Comparison of ENCODE assay signal across 2 cellular contexts in the genomic region with DNA sequence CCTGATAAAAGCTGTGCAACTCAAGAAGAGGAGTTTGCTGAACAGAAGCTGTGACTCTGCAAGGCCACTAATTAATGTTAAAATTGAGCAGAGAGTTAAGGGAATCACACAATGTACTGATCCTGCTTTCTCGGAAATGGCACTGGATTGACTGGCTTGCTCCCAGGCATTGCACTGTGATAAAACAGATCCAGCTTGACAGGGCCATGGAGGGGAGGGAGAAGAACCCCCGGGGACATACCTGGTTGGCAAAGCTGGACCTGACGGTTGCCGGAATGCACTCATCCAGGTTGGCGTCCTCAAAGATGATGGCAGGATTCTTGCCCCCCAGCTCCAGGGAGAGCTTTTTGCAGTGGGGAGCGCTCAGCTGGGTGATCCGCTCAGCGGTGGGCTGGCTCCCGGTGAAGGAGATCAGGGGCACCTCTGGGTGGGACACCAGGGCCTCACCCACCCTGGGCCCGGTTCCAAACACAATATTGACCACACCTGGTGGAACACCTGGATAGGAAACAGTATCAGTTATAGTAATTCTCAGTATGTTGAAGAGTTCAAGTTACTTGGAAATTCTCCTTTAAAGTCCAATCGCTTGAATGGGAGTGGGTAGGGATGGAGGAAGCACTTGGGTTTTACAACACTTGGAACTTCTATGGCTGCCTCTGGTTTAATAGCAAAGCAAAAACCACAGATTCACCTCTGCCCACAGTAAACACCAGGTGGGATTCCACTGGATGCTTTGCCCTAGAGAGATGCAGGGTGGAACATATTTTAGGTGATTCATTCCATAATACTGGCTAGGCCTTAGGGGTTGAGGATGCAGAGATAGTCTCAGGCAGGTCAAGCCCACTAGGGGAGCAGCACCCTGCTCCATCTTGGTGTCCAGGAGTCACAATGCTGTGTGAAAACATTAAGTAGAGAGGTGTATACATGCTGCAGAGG.
TF ChIP-seq lines count a peak whose summit lies in the region.

No MANE protein-coding gene starts in this region.

TF ChIP-seq in GM23338, 12 proteins besides CTCF, POLR2A, EP300 and RAD21:
- TF ChIP-seq POLR2AphosphoS5 (IDR thresholded peaks at IDR 0.05; ENCODE audit: low read depth), result no peak
- TF ChIP-seq ZNF331 (CRISPR knock-in tag; IDR thresholded peaks at IDR 0.05; ENCODE audit: low read depth), result no peak
- TF ChIP-seq ZNF114 (CRISPR knock-in tag; IDR thresholded peaks at IDR 0.05), result no peak
TF ChIP-seq in GM23338: peak in this region for 0.

TF ChIP-seq in H1, 55 proteins besides CTCF, POLR2A, EP300 and RAD21:
- TF ChIP-seq, protein P1, sequence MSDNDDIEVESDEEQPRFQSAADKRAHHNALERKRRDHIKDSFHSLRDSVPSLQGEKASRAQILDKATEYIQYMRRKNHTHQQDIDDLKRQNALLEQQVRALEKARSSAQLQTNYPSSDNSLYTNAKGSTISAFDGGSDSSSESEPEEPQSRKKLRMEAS (IDR thresholded peaks at IDR 0.05), result no peak
- TF ChIP-seq TEAD4 (IDR thresholded peaks at IDR 0.05; ENCODE audit: low read depth, low read length) (no peak), RXRA (IDR thresholded peaks at IDR 0.05; ENCODE audit: insufficient read depth, low read depth, low read length) (no peak), TBP (IDR thresholded peaks at IDR 0.05; ENCODE audit: low read depth, low read length) (no peak), SAP30 (IDR thresholded peaks at IDR 0.05; ENCODE audit: insufficient read depth, insufficient replicate concordance, low read length) (no peak), NANOG (IDR thresholded peaks at IDR 0.05; ENCODE audit: insufficient read depth, low read depth, low read length, poor library complexity, severe bottlenecking) (no peak), SP2 (IDR thresholded peaks at IDR 0.05; ENCODE audit: low read length) (no peak), FOSL1 (IDR thresholded peaks at IDR 0.05; ENCODE audit: insufficient read depth, low read depth, low read length) (no peak), SRF (IDR thresholded peaks at IDR 0.05; ENCODE audit: low read depth, low read length) (no peak), CBX8 (IDR thresholded peaks at IDR 0.05; ENCODE audit: borderline replicate concordance, low read depth, low read length) (no peak), SIRT6 (IDR thresholded peaks at IDR 0.05; ENCODE audit: low read length) (no peak), KDM5A (IDR thresholded peaks at IDR 0.05; ENCODE audit: low read length) (no peak)
- TF ChIP-seq, protein P2, sequence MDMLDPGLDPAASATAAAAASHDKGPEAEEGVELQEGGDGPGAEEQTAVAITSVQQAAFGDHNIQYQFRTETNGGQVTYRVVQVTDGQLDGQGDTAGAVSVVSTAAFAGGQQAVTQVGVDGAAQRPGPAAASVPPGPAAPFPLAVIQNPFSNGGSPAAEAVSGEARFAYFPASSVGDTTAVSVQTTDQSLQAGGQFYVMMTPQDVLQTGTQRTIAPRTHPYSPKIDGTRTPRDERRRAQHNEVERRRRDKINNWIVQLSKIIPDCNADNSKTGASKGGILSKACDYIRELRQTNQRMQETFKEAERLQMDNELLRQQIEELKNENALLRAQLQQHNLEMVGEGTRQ (IDR thresholded peaks at IDR 0.05; ENCODE audit: low read length), result no peak
- TF ChIP-seq, protein P3, sequence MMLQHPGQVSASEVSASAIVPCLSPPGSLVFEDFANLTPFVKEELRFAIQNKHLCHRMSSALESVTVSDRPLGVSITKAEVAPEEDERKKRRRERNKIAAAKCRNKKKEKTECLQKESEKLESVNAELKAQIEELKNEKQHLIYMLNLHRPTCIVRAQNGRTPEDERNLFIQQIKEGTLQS (IDR thresholded peaks at IDR 0.05; ENCODE audit: insufficient read depth, low read depth, low read length), result no peak
- TF ChIP-seq, protein P4, sequence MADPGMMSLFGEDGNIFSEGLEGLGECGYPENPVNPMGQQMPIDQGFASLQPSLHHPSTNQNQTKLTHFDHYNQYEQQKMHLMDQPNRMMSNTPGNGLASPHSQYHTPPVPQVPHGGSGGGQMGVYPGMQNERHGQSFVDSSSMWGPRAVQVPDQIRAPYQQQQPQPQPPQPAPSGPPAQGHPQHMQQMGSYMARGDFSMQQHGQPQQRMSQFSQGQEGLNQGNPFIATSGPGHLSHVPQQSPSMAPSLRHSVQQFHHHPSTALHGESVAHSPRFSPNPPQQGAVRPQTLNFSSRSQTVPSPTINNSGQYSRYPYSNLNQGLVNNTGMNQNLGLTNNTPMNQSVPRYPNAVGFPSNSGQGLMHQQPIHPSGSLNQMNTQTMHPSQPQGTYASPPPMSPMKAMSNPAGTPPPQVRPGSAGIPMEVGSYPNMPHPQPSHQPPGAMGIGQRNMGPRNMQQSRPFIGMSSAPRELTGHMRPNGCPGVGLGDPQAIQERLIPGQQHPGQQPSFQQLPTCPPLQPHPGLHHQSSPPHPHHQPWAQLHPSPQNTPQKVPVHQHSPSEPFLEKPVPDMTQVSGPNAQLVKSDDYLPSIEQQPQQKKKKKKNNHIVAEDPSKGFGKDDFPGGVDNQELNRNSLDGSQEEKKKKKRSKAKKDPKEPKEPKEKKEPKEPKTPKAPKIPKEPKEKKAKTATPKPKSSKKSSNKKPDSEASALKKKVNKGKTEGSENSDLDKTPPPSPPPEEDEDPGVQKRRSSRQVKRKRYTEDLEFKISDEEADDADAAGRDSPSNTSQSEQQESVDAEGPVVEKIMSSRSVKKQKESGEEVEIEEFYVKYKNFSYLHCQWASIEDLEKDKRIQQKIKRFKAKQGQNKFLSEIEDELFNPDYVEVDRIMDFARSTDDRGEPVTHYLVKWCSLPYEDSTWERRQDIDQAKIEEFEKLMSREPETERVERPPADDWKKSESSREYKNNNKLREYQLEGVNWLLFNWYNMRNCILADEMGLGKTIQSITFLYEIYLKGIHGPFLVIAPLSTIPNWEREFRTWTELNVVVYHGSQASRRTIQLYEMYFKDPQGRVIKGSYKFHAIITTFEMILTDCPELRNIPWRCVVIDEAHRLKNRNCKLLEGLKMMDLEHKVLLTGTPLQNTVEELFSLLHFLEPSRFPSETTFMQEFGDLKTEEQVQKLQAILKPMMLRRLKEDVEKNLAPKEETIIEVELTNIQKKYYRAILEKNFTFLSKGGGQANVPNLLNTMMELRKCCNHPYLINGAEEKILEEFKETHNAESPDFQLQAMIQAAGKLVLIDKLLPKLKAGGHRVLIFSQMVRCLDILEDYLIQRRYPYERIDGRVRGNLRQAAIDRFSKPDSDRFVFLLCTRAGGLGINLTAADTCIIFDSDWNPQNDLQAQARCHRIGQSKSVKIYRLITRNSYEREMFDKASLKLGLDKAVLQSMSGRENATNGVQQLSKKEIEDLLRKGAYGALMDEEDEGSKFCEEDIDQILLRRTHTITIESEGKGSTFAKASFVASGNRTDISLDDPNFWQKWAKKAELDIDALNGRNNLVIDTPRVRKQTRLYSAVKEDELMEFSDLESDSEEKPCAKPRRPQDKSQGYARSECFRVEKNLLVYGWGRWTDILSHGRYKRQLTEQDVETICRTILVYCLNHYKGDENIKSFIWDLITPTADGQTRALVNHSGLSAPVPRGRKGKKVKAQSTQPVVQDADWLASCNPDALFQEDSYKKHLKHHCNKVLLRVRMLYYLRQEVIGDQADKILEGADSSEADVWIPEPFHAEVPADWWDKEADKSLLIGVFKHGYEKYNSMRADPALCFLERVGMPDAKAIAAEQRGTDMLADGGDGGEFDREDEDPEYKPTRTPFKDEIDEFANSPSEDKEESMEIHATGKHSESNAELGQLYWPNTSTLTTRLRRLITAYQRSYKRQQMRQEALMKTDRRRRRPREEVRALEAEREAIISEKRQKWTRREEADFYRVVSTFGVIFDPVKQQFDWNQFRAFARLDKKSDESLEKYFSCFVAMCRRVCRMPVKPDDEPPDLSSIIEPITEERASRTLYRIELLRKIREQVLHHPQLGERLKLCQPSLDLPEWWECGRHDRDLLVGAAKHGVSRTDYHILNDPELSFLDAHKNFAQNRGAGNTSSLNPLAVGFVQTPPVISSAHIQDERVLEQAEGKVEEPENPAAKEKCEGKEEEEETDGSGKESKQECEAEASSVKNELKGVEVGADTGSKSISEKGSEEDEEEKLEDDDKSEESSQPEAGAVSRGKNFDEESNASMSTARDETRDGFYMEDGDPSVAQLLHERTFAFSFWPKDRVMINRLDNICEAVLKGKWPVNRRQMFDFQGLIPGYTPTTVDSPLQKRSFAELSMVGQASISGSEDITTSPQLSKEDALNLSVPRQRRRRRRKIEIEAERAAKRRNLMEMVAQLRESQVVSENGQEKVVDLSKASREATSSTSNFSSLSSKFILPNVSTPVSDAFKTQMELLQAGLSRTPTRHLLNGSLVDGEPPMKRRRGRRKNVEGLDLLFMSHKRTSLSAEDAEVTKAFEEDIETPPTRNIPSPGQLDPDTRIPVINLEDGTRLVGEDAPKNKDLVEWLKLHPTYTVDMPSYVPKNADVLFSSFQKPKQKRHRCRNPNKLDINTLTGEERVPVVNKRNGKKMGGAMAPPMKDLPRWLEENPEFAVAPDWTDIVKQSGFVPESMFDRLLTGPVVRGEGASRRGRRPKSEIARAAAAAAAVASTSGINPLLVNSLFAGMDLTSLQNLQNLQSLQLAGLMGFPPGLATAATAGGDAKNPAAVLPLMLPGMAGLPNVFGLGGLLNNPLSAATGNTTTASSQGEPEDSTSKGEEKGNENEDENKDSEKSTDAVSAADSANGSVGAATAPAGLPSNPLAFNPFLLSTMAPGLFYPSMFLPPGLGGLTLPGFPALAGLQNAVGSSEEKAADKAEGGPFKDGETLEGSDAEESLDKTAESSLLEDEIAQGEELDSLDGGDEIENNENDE (IDR thresholded peaks at IDR 0.05; ENCODE audit: insufficient replicate concordance, low read length), result no peak
